ENCODE assay signal across 17 cellular contexts in the genomic region with DNA sequence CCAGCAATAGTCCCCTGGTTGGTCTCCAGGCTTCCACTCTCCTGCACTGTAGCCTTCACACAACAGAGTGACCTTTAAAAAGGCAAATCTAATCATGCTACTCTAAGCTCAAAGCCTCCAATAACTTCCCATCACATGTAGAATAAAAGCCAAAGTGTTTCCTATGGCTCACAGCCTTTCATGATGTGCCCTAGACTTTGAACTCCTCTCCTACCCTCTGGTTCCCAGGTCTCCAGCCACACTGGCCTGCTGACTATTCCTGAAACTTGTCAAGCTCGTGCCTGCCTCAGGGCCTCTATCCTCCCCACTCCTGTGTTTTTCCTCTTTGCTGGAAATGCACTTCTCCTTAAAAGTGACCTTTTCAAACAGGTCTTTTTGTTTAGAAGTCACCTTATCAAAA. TPM values are rescaled to one million over a fixed set of nuclear protein-coding genes. Genes with fewer than 3 reads are reported as not detected.
DNase-seq lines count a peak whose midpoint lies in the region; ATAC-seq, FAIRE-seq and TF ChIP-seq lines count a peak whose summit lies in the region.
"Had no signal": no experiment of that assay in that cellular context is flagged by ENCODE, and none has a peak within 500 bp of the region (broad histone marks: within the 10 kb centered on the region; RNA-seq: fewer than 3 reads in every experiment).

No MANE protein-coding gene starts in this region.

- TF ChIP-seq CTCF in C4-2B (conservative IDR thresholded peaks at IDR 0.05) = no peak
- no peak for TF ChIP-seq CTCF in activated B cell treated with CpG ODN at 0.5 μM for 24 hours (IDR thresholded peaks at IDR 0.05)
- TF ChIP-seq CTCF in mesothelial cell of epicardium (IDR thresholded peaks at IDR 0.05; ENCODE audit: unreplicated experiment) = no peak

- peak overlapping the region; percentile 69; the same call in 1 of the 2 replicates for H3K27ac ChIP-seq in C4-2B
- H3K27ac ChIP-seq: KMS-11, lower lobe of right lung had no signal

- ATAC-seq in activated B cell treated with CpG ODN at 0.5 μM for 24 hours (ENCODE audit: low read depth) (no peak), left colon (no peak)
- ATAC-seq: activated CD4-positive, CD25-positive, alpha-beta regulatory T cell treated with anti-CD3 and anti-CD28 coated beads, Interleukin-2, amount 50 U/mL, for 24 hours; lower lobe of right lung; Right ventricle myocardium inferior had no signal

- H3K9me3 Mint-ChIP-seq in activated B cell treated with CpG ODN at 0.5 μM for 24 hours (no peaks in the 10 kb centered on the region), mesothelial cell of epicardium (no peaks in the 10 kb centered on the region)

- H3K36me3 Mint-ChIP-seq in activated B cell treated with CpG ODN at 0.5 μM for 24 hours (ENCODE audit: low read depth) (peaks cover 17% of the 10 kb centered on the region), mesothelial cell of epicardium (peaks cover 5% of the 10 kb centered on the region)

- intact Hi-C loops in activated B cell treated with CpG ODN at 0.5 μM for 24 hours (cut with micrococcal nuclease) = no loop called here
- intact Hi-C loops in left colon (cut with DNase I, micrococcal nuclease) = no loop called here

- CTCF ChIA-PET in activated B cell treated with CpG ODN at 0.5 μM for 24 hours (lab: Charles Lee) = interaction anchor here (1.0 kb wide), 1 partner anchor 70 kb away, joined by 3 read pairs; the partner anchor contains the start of gene UBE2D3

- DNase-seq in GM12891 (ENCODE audit: insufficient read length, low spot score) = no peak
- no peak for DNase-seq in activated B cell treated with CpG ODN at 0.5 μM for 24 hours
- no peak for DNase-seq in mesothelial cell of epicardium (ENCODE audit: low spot score in 2 of 2, unreplicated experiment in 2 of 2)
- DNase-seq in left colon = no peak
- no peak for DNase-seq in Ammon's horn (ENCODE audit: low spot score)
- DNase-seq in NCI-H345 treated with DMSO at 0.1 percent for 48 hours (lab: John Stamatoyannopoulos, UW; ENCODE audit: unreplicated experiment) = no peak
- DNase-seq in NK-92 treated with Interleukin-12 subunit alpha and Interleukin-12 subunit beta, amount 100 ng/mL, for 24 hours (lab: John Stamatoyannopoulos, UW) = no peak
- DNase-seq: activated effector memory CD4-positive, alpha-beta T cell treated with Interleukin-2 at 50 U/mL for 16 hours; amniotic stem cell; foreskin fibroblast; lower lobe of right lung; retina had no signal

- H3K27ac Mint-ChIP-seq in activated B cell treated with CpG ODN at 0.5 μM for 24 hours = peak overlapping the region; percentile 18
- peak overlapping the region; percentile 35 for H3K27ac Mint-ChIP-seq in mesothelial cell of epicardium
- H3K27ac Mint-ChIP-seq: T-helper 1 cell treated with Interleukin-12 subunit alpha and Interleukin-12 subunit beta and Interleukin-4 antibody, amounts not matched to agents 30 μg/mL and 1 μg/mL, for 36 hours had no signal

- POLR2A ChIA-PET in activated B cell treated with CpG ODN at 0.5 μM for 24 hours (lab: Charles Lee) = interaction anchor here (1.2 kb wide), 1 partner anchor 70 kb away, joined by 4 read pairs; no protein-coding TSS in a partner anchor

- no peak for TF ChIP-seq POLR2A in GM12891 (IDR thresholded peaks at IDR 0.05; ENCODE audit: low read depth, low read length)

- FAIRE-seq in GM12891 (lab: Jason Lieb, UNC) = peak; percentile 9

- H3K4me1 Mint-ChIP-seq in activated B cell treated with CpG ODN at 0.5 μM for 24 hours (peaks cover 58% of the 10 kb centered on the region), mesothelial cell of epicardium (peaks cover 36% of the 10 kb centered on the region)

- no peak overlapping the region for H3K4me3 Mint-ChIP-seq in activated B cell treated with CpG ODN at 0.5 μM for 24 hours
- H3K4me3 Mint-ChIP-seq in mesothelial cell of epicardium = no peak overlapping the region
- H3K4me3 Mint-ChIP-seq: T-helper 1 cell treated with Interleukin-12 subunit alpha and Interleukin-12 subunit beta and Interleukin-4 antibody, amounts not matched to agents 30 μg/mL and 1 μg/mL, for 36 hours had no signal

- H3K27me3 Mint-ChIP-seq in activated B cell treated with CpG ODN at 0.5 μM for 24 hours = no peaks in the 10 kb centered on the region
- H3K27me3 Mint-ChIP-seq in mesothelial cell of epicardium (ENCODE audit: low read depth) = no peaks in the 10 kb centered on the region

TF ChIP-seq in GM12891, 5 proteins besides CTCF, POLR2A, EP300 and RAD21:
- TF ChIP-seq SPI1 (IDR thresholded peaks at IDR 0.05; ENCODE audit: low read depth, low read length) = no peak
- TF ChIP-seq POLR2AphosphoS5 (IDR thresholded peaks at IDR 0.05; ENCODE audit: low read depth, low read length) = no peak
- TF ChIP-seq POU2F2 (IDR thresholded peaks at IDR 0.05; ENCODE audit: low read depth, low read length) = no peak
- no peak for TF ChIP-seq PAX5 (IDR thresholded peaks at IDR 0.05; ENCODE audit: insufficient read depth, low read length, severe bottlenecking)
- no peak for TF ChIP-seq TAF1 (IDR thresholded peaks at IDR 0.05; ENCODE audit: low read depth, low read length)

RNA-seq across cellular contexts. Expression of gene MANBA, which starts 3.1 kb away (rescaled TPM):
- 18.9 TPM for polyA plus RNA-seq in GM12891 (2012; ENCODE audit: low read depth, missing spikeins)
- total RNA-seq in activated B cell treated with CpG ODN at 0.5 μM for 24 hours (41.2 and 55.3 TPM in 2 replicates), mesothelial cell of epicardium (39.2 to 40.2 TPM (median 39.6 TPM) in 3 replicates), left colon (10 to 100 TPM; 15.8 to 21.1 TPM)
